8 cellular contexts compared by ENCODE assay signal in the genomic region with DNA sequence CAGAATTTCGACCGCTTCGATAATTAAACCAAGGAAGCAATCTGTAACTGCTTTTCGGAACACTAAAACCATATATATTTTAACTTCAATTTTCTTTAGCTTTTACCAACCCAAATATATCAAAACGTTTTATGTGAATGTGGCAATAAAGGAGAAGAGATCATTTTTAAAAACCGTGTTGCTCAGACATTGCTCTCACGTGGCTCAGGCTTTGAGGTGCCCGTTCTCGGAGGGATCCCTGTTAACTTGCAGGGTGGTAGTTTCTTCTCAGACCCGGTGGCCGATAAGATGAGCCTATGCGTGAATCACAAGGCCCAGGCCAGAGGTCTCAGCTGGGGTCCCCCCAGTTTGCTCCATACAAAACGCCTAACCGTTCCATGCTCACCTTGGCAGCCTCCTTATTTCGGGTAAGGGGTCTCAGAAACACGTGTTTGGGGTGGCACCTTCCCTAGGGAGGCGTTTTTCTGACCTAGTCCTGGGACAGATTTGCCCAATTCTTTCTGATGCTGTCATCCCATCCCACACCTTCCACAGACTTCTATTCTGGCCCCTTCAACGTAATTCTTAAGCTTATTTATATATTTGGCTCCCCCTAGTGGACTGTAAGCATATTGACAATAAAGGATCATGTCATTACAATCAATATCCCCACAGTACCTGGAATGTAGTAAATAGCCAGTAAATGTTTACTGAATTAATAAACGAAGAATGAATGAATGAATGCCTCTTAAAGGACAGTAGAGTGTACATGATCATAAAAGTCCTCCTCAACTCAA. TPM values are rescaled to one million over a fixed set of nuclear protein-coding genes. Genes with fewer than 3 reads are reported as not detected.
A peak's percentile ranks its signal among the peaks of the same experiment; 100 is the strongest.
DNase-seq lines count a peak whose midpoint lies in the region; ATAC-seq and TF ChIP-seq lines count a peak whose summit lies in the region.

No MANE protein-coding gene starts in this region.

- peak overlapping the region; percentile 37 for H3K27ac Mint-ChIP-seq in T-helper 17 cell
- H3K27ac Mint-ChIP-seq in chondrocyte (ENCODE audit: unreplicated experiment) = no peak overlapping the region

- H3K4me3 Mint-ChIP-seq in T-helper 17 cell = peak overlapping the region; percentile 89
- no peak overlapping the region for H3K4me3 Mint-ChIP-seq in chondrocyte (ENCODE audit: unreplicated experiment)

- H4K20me1 ChIP-seq in BLaER1 = no peaks in the 10 kb centered on the region

- H3K9ac ChIP-seq in BLaER1 = peak overlapping the region; percentile 49; the same call in 1 of the 2 replicates

- TF ChIP-seq CTCF in chondrocyte (IDR thresholded peaks at IDR 0.05) = peak; percentile 84

- H3K9me3 ChIP-seq in BLaER1 = no peaks in the 10 kb centered on the region
- H3K9me3 ChIP-seq in T-helper 17 cell (ENCODE audit: control insufficient read depth, low read length, poor library complexity, severe bottlenecking) = no peaks in the 10 kb centered on the region

- H3K9me3 Mint-ChIP-seq in chondrocyte (ENCODE audit: low read depth) = no peaks in the 10 kb centered on the region

- peaks cover 32% of the 10 kb centered on the region for H3K36me3 ChIP-seq in BLaER1

- ATAC-seq in GM19438 (IDR thresholded peaks at IDR 0.05; ENCODE audit: low read depth, unreplicated experiment) = peak; percentile 51
- ATAC-seq in T-helper 17 cell = peak; percentile 85
- ATAC-seq in GM21825 (IDR thresholded peaks at IDR 0.05; ENCODE audit: unreplicated experiment) = no peak

- H3K4me1 ChIP-seq in BLaER1 = peaks cover 29% of the 10 kb centered on the region

- H3K4me3 ChIP-seq in BLaER1 = peak overlapping the region; percentile 21; the same call in 1 of the 2 replicates

- no peaks in the 10 kb centered on the region for H3K27me3 ChIP-seq in BLaER1

- peak overlapping the region; percentile 69 for H3K4me2 ChIP-seq in BLaER1

- peak; percentile 83 for DNase-seq in NCI-H146 treated with DMSO at 0.1 percent for 48 hours (lab: John Stamatoyannopoulos, UW; ENCODE audit: unreplicated experiment)
- DNase-seq in T-helper 17 cell = no peak
- DNase-seq in chondrocyte (ENCODE audit: low spot score) = no peak
- peak; percentile 84 for DNase-seq in kidney tubule cell (ENCODE audit: low spot score)
- peak; percentile 57 for DNase-seq in stimulated activated CD8-positive, alpha-beta memory T cell treated with anti-CD3 and anti-CD28 coated beads, Interleukin-4, amount 100 ng/mL, for 48 hours

- no peaks in the 10 kb centered on the region for H3K36me3 Mint-ChIP-seq in T-helper 17 cell (ENCODE audit: low read depth)
- no peaks in the 10 kb centered on the region for H3K36me3 Mint-ChIP-seq in chondrocyte (ENCODE audit: low read depth)

- H3K27me3 Mint-ChIP-seq in T-helper 17 cell = no peaks in the 10 kb centered on the region
- H3K27me3 Mint-ChIP-seq in chondrocyte (ENCODE audit: low read depth) = peaks cover 4% of the 10 kb centered on the region

- peaks cover 4% of the 10 kb centered on the region for H3K4me1 Mint-ChIP-seq in T-helper 17 cell
- peaks cover 2% of the 10 kb centered on the region for H3K4me1 Mint-ChIP-seq in chondrocyte (ENCODE audit: low read depth)

- peak overlapping the region; percentile 54 for H3K27ac ChIP-seq in BLaER1

RNA-seq across cellular contexts. Expression of gene THBS4, which starts 48.2 kb away (rescaled TPM):
- total RNA-seq in T-helper 17 cell = under 1 TPM; 0.21 to 0.94 TPM
- total RNA-seq in chondrocyte = 0.28 to 1.6 TPM (median 0.75 TPM) in 3 replicates

Comparison
In these comparisons a context has a peak if more than half of its experiments do, and no peak if none do; other contexts are left out.
1. DNase-seq: peak in NCI-H146 treated with DMSO at 0.1 percent for 48 hours (single experiment), kidney tubule cell (single experiment) and stimulated activated CD8-positive, alpha-beta memory T cell treated with anti-CD3 and anti-CD28 coated beads, Interleukin-4, amount 100 ng/mL, for 48 hours (single experiment); none in T-helper 17 cell (0 of 3) and chondrocyte (single experiment).